22 cellular contexts compared by ENCODE assay signal in genomic region chr17:82391496-82392066, GRCh38. TPM values are rescaled to one million over a fixed set of nuclear protein-coding genes. Genes with fewer than 3 reads are reported as not detected.
DNase-seq lines count a peak whose midpoint lies in the region; ATAC-seq and TF ChIP-seq lines count a peak whose summit lies in the region.
"Had no signal": no experiment of that assay in that cellular context is flagged by ENCODE, and none has a peak within 500 bp of the region (broad histone marks: within the 10 kb centered on the region; RNA-seq: fewer than 3 reads in every experiment).

No MANE protein-coding gene starts in this region.

- H3K4me3 Mint-ChIP-seq in T-helper 17 cell (no peak overlapping the region), osteocyte (ENCODE audit: unreplicated experiment) (no peak overlapping the region)
- H3K4me3 Mint-ChIP-seq: CD4-positive, alpha-beta memory T cell; HFFc6 had no signal

- H3K36me3 ChIP-seq in left ventricle myocardium inferior (peaks cover 32% of the 10 kb centered on the region), HCT116 (ENCODE audit: control insufficient read depth in 1 of 2, insufficient read depth in 2 of 2, low read length in 2 of 2) (no peaks in the 10 kb centered on the region)
- H3K36me3 ChIP-seq in effector memory CD4-positive, alpha-beta T cell (ENCODE audit: control insufficient read depth, insufficient read depth, low read length): peaks cover 16% of the 10 kb centered on the region

- CTCF ChIA-PET in HCT116 (lab: Charles Lee): no interaction called here

- intact Hi-C loops in left ventricle myocardium superior (cut with micrococcal nuclease): no loop called here
- intact Hi-C loops in left ventricle myocardium inferior (cut with micrococcal nuclease): no loop called here
- intact Hi-C loops in HCT116 (cut with micrococcal nuclease): no loop called here

- peaks cover 10% of the 10 kb centered on the region for H3K4me1 Mint-ChIP-seq in T-helper 17 cell
- peaks cover 9% of the 10 kb centered on the region for H3K4me1 Mint-ChIP-seq in osteocyte (ENCODE audit: unreplicated experiment)

- no peaks in the 10 kb centered on the region for H3K9me3 Mint-ChIP-seq in osteocyte (ENCODE audit: unreplicated experiment)
- H3K9me3 Mint-ChIP-seq: HFFc6 had no signal

- H3K27me3 Mint-ChIP-seq in T-helper 17 cell (peaks cover 9% of the 10 kb centered on the region), osteocyte (ENCODE audit: unreplicated experiment) (peaks cover 5% of the 10 kb centered on the region)

- no peak overlapping the region for H3K9ac ChIP-seq in HCT116 (ENCODE audit: low read length)

- BruUV-seq in HCT116 (replicated peaks; lab: Mats Ljungman, UMichigan): TSS peak; percentile 21

- no peaks in the 10 kb centered on the region for H3K79me2 ChIP-seq in HCT116 (ENCODE audit: insufficient read depth, low read length)

- TF ChIP-seq RAD21 in HCT116 (IDR thresholded peaks at IDR 0.05; ENCODE audit: low read depth): no peak

- ATAC-seq in left ventricle myocardium superior (no peak), HCT116 (no peak), T-helper 17 cell (no peak), HG03196 (IDR thresholded peaks at IDR 0.05; ENCODE audit: unreplicated experiment) (no peak)
- ATAC-seq: A549 had no signal

- peak; percentile 15 for DNase-seq in left ventricle myocardium superior
- DNase-seq in left ventricle myocardium inferior: no peak
- DNase-seq in HCT116 (ENCODE audit: low read depth, low spot score): no peak
- no peak for DNase-seq in T-helper 17 cell
- DNase-seq in osteocyte (ENCODE audit: extremely low spot score, unreplicated experiment): peak; percentile 83
- DNase-seq in effector memory CD4-positive, alpha-beta T cell: no peak
- DNase-seq: 8988T; ACHN; C1 segment of cervical spinal cord; Calu3; CD4-positive, alpha-beta memory T cell; COR-L47; DMS53; DMS79 treated with DMSO at 0.1 percent for 48 hours; GF-D8; GOT3; HFFc6 had no signal

- H3K27me3 ChIP-seq in left ventricle myocardium inferior (ENCODE audit: low read depth) (peaks cover 8% of the 10 kb centered on the region), HCT116 (ENCODE audit: insufficient read depth, low read length) (no peaks in the 10 kb centered on the region)
- H3K27me3 ChIP-seq in effector memory CD4-positive, alpha-beta T cell (replicated peaks; ENCODE audit: control insufficient read depth, insufficient read depth, low read length, poor library complexity, severe bottlenecking): no peaks in the 10 kb centered on the region

- POLR2A ChIA-PET in HCT116 (lab: Charles Lee): no interaction called here

- H3K9me3 ChIP-seq in left ventricle myocardium inferior (replicated peaks) (no peaks in the 10 kb centered on the region), HCT116 (ENCODE audit: control insufficient read depth in 1 of 2, insufficient read depth in 1 of 2, low read depth in 1 of 2, low read length in 2 of 2) (no peaks in the 10 kb centered on the region), T-helper 17 cell (ENCODE audit: control insufficient read depth, low read length, poor library complexity, severe bottlenecking) (no peaks in the 10 kb centered on the region)
- no peaks in the 10 kb centered on the region for H3K9me3 ChIP-seq in effector memory CD4-positive, alpha-beta T cell (ENCODE audit: control insufficient read depth, low read length)
- H3K9me3 ChIP-seq: A549 had no signal

- H3K27ac ChIP-seq in left ventricle myocardium inferior (replicated peaks): no peak overlapping the region
- no peak overlapping the region for H3K27ac ChIP-seq in HCT116 (ENCODE audit: low read depth, low read length)
- H3K27ac ChIP-seq in effector memory CD4-positive, alpha-beta T cell (ENCODE audit: insufficient read depth, low read length, poor library complexity, severe bottlenecking): no peak overlapping the region
- H3K27ac ChIP-seq: A549 had no signal

- H3K27ac Mint-ChIP-seq in T-helper 17 cell (peak overlapping the region; percentile 41), osteocyte (ENCODE audit: unreplicated experiment) (no peak overlapping the region)
- H3K27ac Mint-ChIP-seq: CD4-positive, alpha-beta memory T cell; HFFc6 had no signal

- H3K9me2 ChIP-seq in HCT116 (ENCODE audit: insufficient read depth): no peaks in the 10 kb centered on the region

- no peak overlapping the region for H3K4me2 ChIP-seq in HCT116 (ENCODE audit: low read length)
- H3K4me2 ChIP-seq: A549 had no signal

- H3K4me1 ChIP-seq in left ventricle myocardium inferior: peaks cover 11% of the 10 kb centered on the region
- H3K4me1 ChIP-seq in HCT116 (ENCODE audit: control insufficient read depth in 1 of 2, insufficient read depth in 2 of 2, low read length in 2 of 2): peaks cover 0 to 14% of the 10 kb centered on the region in 2 experiments; a peak in 3 of 4 replicates
- H3K4me1 ChIP-seq in effector memory CD4-positive, alpha-beta T cell (ENCODE audit: control insufficient read depth, insufficient read depth, low read length, poor library complexity, severe bottlenecking): peaks cover 4% of the 10 kb centered on the region

- RAD21 ChIA-PET in HCT116 (lab: Charles Lee; ENCODE audit: low non-redundant PET in 1 of 2, low total read pairs in 2 of 2, uncharacterized antibody in 2 of 2, unreplicated experiment in 2 of 2): no interaction called here

- H3K4me3 ChIP-seq in left ventricle myocardium inferior: no peak overlapping the region
- no peak overlapping the region for H3K4me3 ChIP-seq in HCT116 (replicated peaks in 1 of 2; ENCODE audit: low read depth in 1 of 2, low read length in 2 of 2)
- no peak overlapping the region for H3K4me3 ChIP-seq in effector memory CD4-positive, alpha-beta T cell (ENCODE audit: insufficient read depth, low read depth, low read length, poor library complexity, severe bottlenecking)
- H3K4me3 ChIP-seq: A549 had no signal

- no peaks in the 10 kb centered on the region for H4K20me1 ChIP-seq in HCT116 (ENCODE audit: insufficient read depth)

- no peak for TF ChIP-seq POLR2A in HCT116 (IDR thresholded peaks at IDR 0.05; ENCODE audit: borderline replicate concordance, extremely low read depth, insufficient read depth, insufficient read length)

- H3K36me3 Mint-ChIP-seq in T-helper 17 cell (ENCODE audit: low read depth) (peaks cover 5% of the 10 kb centered on the region), osteocyte (ENCODE audit: unreplicated experiment) (peaks cover 8% of the 10 kb centered on the region)

- TF ChIP-seq CTCF in left ventricle myocardium inferior (IDR thresholded peaks at IDR 0.05; ENCODE audit: borderline replicate concordance) (no peak), HCT116 (IDR thresholded peaks at IDR 0.05 in 2 of 3, conservative IDR thresholded peaks at IDR 0.05 in 1 of 3; ENCODE audit: borderline replicate concordance in 1 of 3, insufficient read depth in 1 of 3, low read depth in 2 of 3, low read length in 2 of 3) (no peak), osteocyte (IDR thresholded peaks at IDR 0.05) (no peak)

- no peak overlapping the region for H2AFZ ChIP-seq in HCT116 (ENCODE audit: low read depth, low read length, poor library complexity, severe bottlenecking)

TF ChIP-seq in HCT116, 20 proteins besides CTCF, POLR2A, EP300 and RAD21:
- TF ChIP-seq, protein P1, sequence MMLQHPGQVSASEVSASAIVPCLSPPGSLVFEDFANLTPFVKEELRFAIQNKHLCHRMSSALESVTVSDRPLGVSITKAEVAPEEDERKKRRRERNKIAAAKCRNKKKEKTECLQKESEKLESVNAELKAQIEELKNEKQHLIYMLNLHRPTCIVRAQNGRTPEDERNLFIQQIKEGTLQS (IDR thresholded peaks at IDR 0.05): no peak
- no peak for TF ChIP-seq SP1 (IDR thresholded peaks at IDR 0.05; ENCODE audit: low read depth)
- no peak for TF ChIP-seq POLR2AphosphoS5 (IDR thresholded peaks at IDR 0.05; ENCODE audit: low read depth, low read length)
- TF ChIP-seq, protein P2, sequence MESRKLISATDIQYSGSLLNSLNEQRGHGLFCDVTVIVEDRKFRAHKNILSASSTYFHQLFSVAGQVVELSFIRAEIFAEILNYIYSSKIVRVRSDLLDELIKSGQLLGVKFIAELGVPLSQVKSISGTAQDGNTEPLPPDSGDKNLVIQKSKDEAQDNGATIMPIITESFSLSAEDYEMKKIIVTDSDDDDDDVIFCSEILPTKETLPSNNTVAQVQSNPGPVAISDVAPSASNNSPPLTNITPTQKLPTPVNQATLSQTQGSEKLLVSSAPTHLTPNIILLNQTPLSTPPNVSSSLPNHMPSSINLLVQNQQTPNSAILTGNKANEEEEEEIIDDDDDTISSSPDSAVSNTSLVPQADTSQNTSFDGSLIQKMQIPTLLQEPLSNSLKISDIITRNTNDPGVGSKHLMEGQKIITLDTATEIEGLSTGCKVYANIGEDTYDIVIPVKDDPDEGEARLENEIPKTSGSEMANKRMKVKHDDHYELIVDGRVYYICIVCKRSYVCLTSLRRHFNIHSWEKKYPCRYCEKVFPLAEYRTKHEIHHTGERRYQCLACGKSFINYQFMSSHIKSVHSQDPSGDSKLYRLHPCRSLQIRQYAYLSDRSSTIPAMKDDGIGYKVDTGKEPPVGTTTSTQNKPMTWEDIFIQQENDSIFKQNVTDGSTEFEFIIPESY (IDR thresholded peaks at IDR 0.05; ENCODE audit: extremely low read depth, insufficient replicate concordance, low read length): no peak
- no peak for TF ChIP-seq CBX3 (IDR thresholded peaks at IDR 0.05; ENCODE audit: low read depth)
- no peak for TF ChIP-seq SIN3A (IDR thresholded peaks at IDR 0.05; ENCODE audit: low read depth)
TF ChIP-seq in HCT116: peak in this region for 0.

RNA-seq across cellular contexts. Expression of gene UTS2R, which starts 20.0 kb away (rescaled TPM):
- total RNA-seq in left ventricle myocardium superior (2.1 TPM), left ventricle myocardium inferior (1.4 TPM), HCT116 (2021; ENCODE audit: unreplicated experiment) (not detected), T-helper 17 cell (not detected), osteocyte (not detected in 2 replicates)
- polyA plus RNA-seq in HCT116 (2012): 0.07 TPM in 1 of 2 replicates, not detected in the other
- total RNA-seq: Calu3; CD4-positive, alpha-beta memory T cell; Daoy; G401; HFFc6 had no signal
- polyA plus RNA-seq: A549; BJ; CD4-positive, alpha-beta memory T cell had no signal

RNA-seq across cellular contexts. Expression of gene HEXD, which starts 26.6 kb away (rescaled TPM):
- total RNA-seq in left ventricle myocardium superior: 18.6 TPM
- total RNA-seq in left ventricle myocardium inferior: 14.1 TPM
- total RNA-seq in HCT116 (2021; ENCODE audit: unreplicated experiment): 45.2 TPM
- polyA plus RNA-seq in HCT116 (2012): 30.8 and 32.6 TPM in 2 replicates
- total RNA-seq in T-helper 17 cell: 10 to 100 TPM; 32.2 to 33.4 TPM
- 21.9 and 26.5 TPM in 2 replicates for total RNA-seq in osteocyte

RNA-seq across cellular contexts. Expression of gene OGFOD3, which starts 26.8 kb away (rescaled TPM):
- 28.5 TPM for total RNA-seq in left ventricle myocardium superior
- 28.0 TPM for total RNA-seq in left ventricle myocardium inferior
- total RNA-seq in HCT116 (2021; ENCODE audit: unreplicated experiment): 53.6 TPM
- 58.9 and 66.1 TPM in 2 replicates for polyA plus RNA-seq in HCT116 (2012)
- total RNA-seq in T-helper 17 cell: 10 to 100 TPM; 15.8 to 16.5 TPM
- total RNA-seq in osteocyte: 30.7 and 32.8 TPM in 2 replicates

RNA-seq across cellular contexts. Expression of gene TEX19, which starts 32.5 kb away (rescaled TPM):
- total RNA-seq in left ventricle myocardium superior (not detected), left ventricle myocardium inferior (not detected), HCT116 (2021; ENCODE audit: unreplicated experiment) (2.1 TPM), T-helper 17 cell (not detected), osteocyte (not detected in 2 replicates)
- polyA plus RNA-seq in HCT116 (2012): 2.2 and 2.8 TPM in 2 replicates
- total RNA-seq: Calu3; CD4-positive, alpha-beta memory T cell; Daoy had no signal
- polyA plus RNA-seq: CD4-positive, alpha-beta memory T cell had no signal

RNA-seq across cellular contexts. Expression of gene SECTM1, which starts 58.0 kb away (rescaled TPM):
- 5.5 TPM for total RNA-seq in left ventricle myocardium superior
- total RNA-seq in left ventricle myocardium inferior: 3.9 TPM
- 6.8 TPM for total RNA-seq in HCT116 (2021; ENCODE audit: unreplicated experiment)
- polyA plus RNA-seq in HCT116 (2012): 6.8 and 8.8 TPM in 2 replicates
- 1 to 10 TPM; 4.4 to 6.0 TPM for total RNA-seq in T-helper 17 cell
- total RNA-seq in osteocyte: 24.1 and 28.6 TPM in 2 replicates

Comparison
In these comparisons a context has a peak if more than half of its experiments do, and no peak if none do; other contexts are left out.
1. DNase-seq: peak in left ventricle myocardium superior (single experiment) and osteocyte (single experiment); none in left ventricle myocardium inferior (single experiment), HCT116 (single experiment), T-helper 17 cell (0 of 3) and effector memory CD4-positive, alpha-beta T cell (0 of 3).